2 cellular contexts compared by ENCODE assay signal in genomic region chr1:16438516-16438915, GRCh38.
A peak's percentile ranks its signal among the peaks of the same experiment; 100 is the strongest.
TF ChIP-seq lines count a peak whose summit lies in the region.

No MANE protein-coding gene starts in this region.

TF ChIP-seq in A549, 52 proteins besides CTCF, POLR2A, EP300 and RAD21:
- peak; percentile 32 for TF ChIP-seq MAFK (IDR thresholded peaks at IDR 0.05; ENCODE audit: partially characterized antibody)
- no peak for TF ChIP-seq JUNB (IDR thresholded peaks at IDR 0.05)

TF ChIP-seq in K562, 482 proteins besides CTCF, POLR2A, EP300 and RAD21:
- TF ChIP-seq ZNF316 (IDR thresholded peaks at IDR 0.05) (peak; percentile 77), MAZ (CRISPR knock-in tag; conservative IDR thresholded peaks at IDR 0.05 in 1 of 2, IDR thresholded peaks at IDR 0.05 in 1 of 2) (no peak), BHLHE40 (IDR thresholded peaks at IDR 0.05; ENCODE audit: low read length) (no peak), SNRNP70 (optimal IDR thresholded peaks at IDR 0.05; ENCODE audit: low read depth, low read length) (no peak), KLF13 (tag; IDR thresholded peaks at IDR 0.05; ENCODE audit: borderline replicate concordance, low read depth) (no peak), SMAD4 (CRISPR knock-in tag; conservative IDR thresholded peaks at IDR 0.05) (no peak), C11orf30 (IDR thresholded peaks at IDR 0.05; ENCODE audit: low read depth) (peak; percentile 63), SMAD3 (CRISPR knock-in tag; conservative IDR thresholded peaks at IDR 0.05) (no peak), ELF1 (tag; IDR thresholded peaks at IDR 0.05) (no peak), MBD2 (IDR thresholded peaks at IDR 0.05; ENCODE audit: borderline replicate concordance, low read depth) (no peak)
